ENCODE assay signal across 8 cellular contexts in genomic region chr15:71296032-71296686, GRCh38.
DNase-seq lines count a peak whose midpoint lies in the region; ATAC-seq, FAIRE-seq and TF ChIP-seq lines count a peak whose summit lies in the region.
"Had no signal": no experiment of that assay in that cellular context is flagged by ENCODE, and none has a peak within 500 bp of the region (broad histone marks: within the 10 kb centered on the region; RNA-seq: fewer than 3 reads in every experiment).

No MANE protein-coding gene starts in this region.

- peak overlapping the region; percentile 96 for H3K4ac ChIP-seq in IMR-90 (ENCODE audit: low read depth, low read length)

- ATAC-seq in IMR-90 (ENCODE audit: low read depth) = peak; percentile 8; the same call in 1 of the 2 replicates
- no peak for ATAC-seq in left cardiac atrium

- no peak for TF ChIP-seq CTCF in IMR-90 (conservative IDR thresholded peaks at IDR 0.05; ENCODE audit: low read depth, low read length)
- no peak for TF ChIP-seq CTCF in MCF 10A (IDR thresholded peaks at IDR 0.05; ENCODE audit: unreplicated experiment)
- no peak for TF ChIP-seq CTCF in keratinocyte (optimal IDR thresholded peaks at IDR 0.05 in 1 of 3, IDR thresholded peaks at IDR 0.05 in 1 of 3, conservative IDR thresholded peaks at IDR 0.05 in 1 of 3; ENCODE audit: extremely low read depth in 1 of 3, insufficient read depth in 2 of 3, low read length in 3 of 3)
- no peak for TF ChIP-seq CTCF in uterus (IDR thresholded peaks at IDR 0.05)

- H3K27ac Mint-ChIP-seq in MCF 10A (ENCODE audit: low read depth, unreplicated experiment) = peak overlapping the region; percentile 95

- H2BK15ac ChIP-seq in IMR-90 (ENCODE audit: low read depth, low read length) = peak overlapping the region; percentile 74

- peak overlapping the region; percentile 100 for H3K18ac ChIP-seq in IMR-90 (ENCODE audit: low read depth, low read length)

- H3K9ac ChIP-seq in IMR-90 (ENCODE audit: low read depth, low read length) (peak overlapping the region; percentile 13; the same call in 1 of the 2 replicates), keratinocyte (ENCODE audit: control insufficient read depth, extremely low read depth, insufficient read depth, low read length) (peak overlapping the region; percentile 72)

- H3K27me3 Mint-ChIP-seq in MCF 10A (ENCODE audit: insufficient read depth, unreplicated experiment) = no peaks in the 10 kb centered on the region

- peaks cover 15% of the 10 kb centered on the region for H3K9me1 ChIP-seq in IMR-90 (ENCODE audit: insufficient read depth, low read length)
- H3K9me1 ChIP-seq in keratinocyte (ENCODE audit: control insufficient read depth, extremely low read depth, insufficient read depth, low read length) = no peaks in the 10 kb centered on the region

- CTCF ChIA-PET in IMR-90 (lab: Yijun Ruan, JAX) (interaction anchor here (0.5 to 1.3 kb wide), 2 partner anchors 25 to 145 kb away, joined by 3 read pairs; no protein-coding TSS in a partner anchor), MCF 10A (lab: Yijun Ruan, JAX) (interaction anchor here (0.5 to 1.9 kb wide), 5 partner anchors 9 to 199 kb away, joined by 3 to 6 read pairs (median 5); partner anchors contain the start of gene THSD4)

- H3K4me2 ChIP-seq in IMR-90 (ENCODE audit: low read depth, low read length) (no peak overlapping the region; the same call in 1 of the 2 replicates), keratinocyte (ENCODE audit: control insufficient read depth, extremely low read depth, insufficient read depth, low read depth, low read length) (peak overlapping the region; percentile 56)

- H4K20me1 ChIP-seq in IMR-90 (ENCODE audit: insufficient read depth, low read length) = no peaks in the 10 kb centered on the region
- H4K20me1 ChIP-seq in keratinocyte (ENCODE audit: control insufficient read depth, extremely low read depth, insufficient read depth, low read length) = no peaks in the 10 kb centered on the region

- no peak for FAIRE-seq in keratinocyte (lab: Jason Lieb, UNC)

- H4K8ac ChIP-seq in IMR-90 (ENCODE audit: low read depth in 2 of 2, low read length in 2 of 2) = peak overlapping the region; percentile 60 to 91

- no peak for TF ChIP-seq RAD21 in IMR-90 (IDR thresholded peaks at IDR 0.05; ENCODE audit: low read length)

- peak overlapping the region; percentile 88 for H4K91ac ChIP-seq in IMR-90 (ENCODE audit: insufficient read depth, low read depth, low read length)

- H3K23ac ChIP-seq in IMR-90 (ENCODE audit: low read depth, low read length) = peak overlapping the region; percentile 37; the same call in 1 of the 2 replicates

- intact Hi-C loops in IMR-90 (cut with micrococcal nuclease) (no loop called here), MCF 10A (cut with micrococcal nuclease) (loop anchor here (10.0 kb wide), 1 partner anchor 449 kb away; no protein-coding TSS in a partner anchor), uterus (cut with DNase I; ENCODE audit: low total_unique reads) (no loop called here), left cardiac atrium (cut with DNase I) (no loop called here)

- BruUV-seq in IMR-90 (replicated peaks; lab: Mats Ljungman, UMichigan) = no TSS peak
- BruUV-seq in MCF 10A (replicated peaks; lab: Mats Ljungman, UMichigan) = TSS peak; percentile 73

- no peak for TF ChIP-seq POLR2A in IMR-90 (IDR thresholded peaks at IDR 0.05; ENCODE audit: low read depth, low read length)
- TF ChIP-seq POLR2A in uterus (IDR thresholded peaks at IDR 0.05) = no peak

- dilution Hi-C loops in IMR-90 (cut with HindIII; ENCODE audit: low sequenced_read_pairs, unreplicated experiment) = no loop called here
- dilution Hi-C loops in keratinocyte (cut with MboI; ENCODE audit: extremely low pct_ligation_motif_present, low sequenced_read_pairs) = no loop called here

- H3K4me1 ChIP-seq in IMR-90 (ENCODE audit: control insufficient read depth, insufficient read depth, low read length) = peaks cover 30% of the 10 kb centered on the region
- peaks cover 61% of the 10 kb centered on the region for H3K4me1 ChIP-seq in keratinocyte (ENCODE audit: control insufficient read depth, extremely low read depth, insufficient read depth, low read length)
- H3K4me1 ChIP-seq in uterus = peaks cover 0 to 9% of the 10 kb centered on the region in 2 donors

- peak overlapping the region; percentile 100 for H2BK5ac ChIP-seq in IMR-90 (ENCODE audit: low read depth, low read length, poor library complexity, severe bottlenecking)

- peak overlapping the region; percentile 84 for H2AK5ac ChIP-seq in IMR-90 (ENCODE audit: low read depth, low read length)

- POLR2A ChIA-PET in IMR-90 (lab: Charles Lee; ENCODE audit: unreplicated experiment) = interaction anchor here (0.6 kb wide), 2 partner anchors 28 to 639 kb away, joined by 3 to 5 read pairs; no protein-coding TSS in a partner anchor
- POLR2A ChIA-PET in MCF 10A (lab: Yijun Ruan, JAX) = interaction anchor here (0.6 to 5.0 kb wide), 12 partner anchors 12 to 931 kb away, joined by 3 to 41 read pairs (median 4); no protein-coding TSS in a partner anchor

- H3K27ac ChIP-seq in IMR-90 (ENCODE audit: insufficient read depth, low read length) (peak overlapping the region; percentile 86), keratinocyte (ENCODE audit: control insufficient read depth, insufficient read depth, low read length) (peak overlapping the region; percentile 100), uterus (peak overlapping the region; percentile 10 to 53)

- H2BK20ac ChIP-seq in IMR-90 (ENCODE audit: low read depth, low read length) = peak overlapping the region; percentile 84

- peak overlapping the region; percentile 41 for H3K4me3 Mint-ChIP-seq in MCF 10A (ENCODE audit: unreplicated experiment)

- peak overlapping the region; percentile 96 for H2BK120ac ChIP-seq in IMR-90 (ENCODE audit: low read depth, low read length)

- WGBS in IMR-90 (ENCODE audit: extremely low coverage in 2 of 2, insufficient read length in 1 of 2), 2 experiments = 91% methylated on average over 4 of the region's 10 CpGs; no CpG with 5 or more reads in 1 of the 2 experiments

- peak overlapping the region; percentile 10 for H2AK9ac ChIP-seq in IMR-90 (replicated peaks; ENCODE audit: low read depth, low read length, poor library complexity)

- H3K36me3 ChIP-seq in IMR-90 (ENCODE audit: control insufficient read depth, insufficient read depth, low read length) (no peaks in the 10 kb centered on the region; the same call in 1 of the 2 replicates), keratinocyte (ENCODE audit: control insufficient read depth in 2 of 2, extremely low read depth in 1 of 2, insufficient read depth in 2 of 2, low read length in 2 of 2) (peaks cover 6 to 7% of the 10 kb centered on the region in 2 experiments), uterus (no peaks in the 10 kb centered on the region)

- peak overlapping the region; percentile 61 for H3K14ac ChIP-seq in IMR-90 (replicated peaks; ENCODE audit: low read depth, low read length)

- H3K9me3 ChIP-seq in IMR-90 (ENCODE audit: control insufficient read depth, insufficient read depth, low read length) = peaks cover 2% of the 10 kb centered on the region; the same call in 1 of the 2 replicates
- H3K9me3 ChIP-seq in keratinocyte (ENCODE audit: control insufficient read depth, low read depth, low read length) = no peaks in the 10 kb centered on the region
- no peaks in the 10 kb centered on the region for H3K9me3 ChIP-seq in uterus

- H2AFZ ChIP-seq in IMR-90 (replicated peaks; ENCODE audit: low read length, poor library complexity) = peak overlapping the region; percentile 1
- no peak overlapping the region for H2AFZ ChIP-seq in keratinocyte (ENCODE audit: control insufficient read depth, low read length)

- DNase-seq in IMR-90 = peak; percentile 96
- DNase-seq in MCF 10A (ENCODE audit: unreplicated experiment) = peak; percentile 86
- peak; percentile 74 for DNase-seq in keratinocyte (ENCODE audit: low read depth, low spot score)
- DNase-seq in uterus = no peak
- DNase-seq in COR-L47 (lab: John Stamatoyannopoulos, UW) = no peak
- no peak for DNase-seq in left cardiac atrium
- DNase-seq in SHP77 treated with DMSO at 0.1 percent for 48 hours (lab: John Stamatoyannopoulos, UW) = no peak
- DNase-seq: NCI-H524 treated with DMSO at 0.1 percent for 48 hours had no signal

- peaks cover 8% of the 10 kb centered on the region for H3K9me3 Mint-ChIP-seq in MCF 10A (ENCODE audit: unreplicated experiment)

- peaks cover 50% of the 10 kb centered on the region for H3K4me1 Mint-ChIP-seq in MCF 10A (ENCODE audit: insufficient read depth, unreplicated experiment)

- H3K27me3 ChIP-seq in IMR-90 (ENCODE audit: control insufficient read depth, insufficient read depth, low read length) (no peaks in the 10 kb centered on the region), keratinocyte (ENCODE audit: control insufficient read depth, extremely low read depth, insufficient read depth, low read length) (no peaks in the 10 kb centered on the region), uterus (no peaks in the 10 kb centered on the region)

- peaks cover 19% of the 10 kb centered on the region for H3K79me2 ChIP-seq in keratinocyte (ENCODE audit: control insufficient read depth, insufficient read depth, low read length)

- peaks cover 19 to 50% of the 10 kb centered on the region in 2 experiments for H3K79me1 ChIP-seq in IMR-90 (ENCODE audit: low read depth in 1 of 2, low read length in 2 of 2)

- peak overlapping the region; percentile 64 for H3K56ac ChIP-seq in IMR-90 (ENCODE audit: extremely low read depth, insufficient read depth, low read length)

- H3K36me3 Mint-ChIP-seq in MCF 10A (ENCODE audit: insufficient read depth, unreplicated experiment) = peaks cover 7% of the 10 kb centered on the region

- H3K4me3 ChIP-seq in IMR-90 (ENCODE audit: insufficient read depth, low read depth, low read length) = no peak overlapping the region
- peak overlapping the region in 2 of 3 experiments; percentile 1 to 7 for H3K4me3 ChIP-seq in keratinocyte (ENCODE audit: control insufficient read depth in 2 of 3, extremely low read depth in 1 of 3, insufficient read depth in 2 of 3, low read depth in 1 of 3, low read length in 3 of 3)
- H3K4me3 ChIP-seq in uterus = no peak overlapping the region

- in situ Hi-C loops in IMR-90 (cut with MboI; ENCODE audit: low sequenced_read_pairs) = no loop called here

- H4K5ac ChIP-seq in IMR-90 (ENCODE audit: low read depth, low read length) = peak overlapping the region; percentile 99

TF ChIP-seq in IMR-90, 13 proteins besides CTCF, POLR2A, EP300 and RAD21:
- no peak for TF ChIP-seq SMC3 (IDR thresholded peaks at IDR 0.05; ENCODE audit: low read depth, low read length)
- 0 out of 2 replicates have a peak, but pooled peaks have one; percentile 59 for TF ChIP-seq CHD1 (IDR thresholded peaks at IDR 0.05; ENCODE audit: low read depth, low read length)
- TF ChIP-seq FOS (IDR thresholded peaks at IDR 0.05; ENCODE audit: low read depth, low read length) = peak; percentile 78

Comparison
In these comparisons a context has a peak if more than half of its experiments do, and no peak if none do; other contexts are left out.
1. DNase-seq: peak in IMR-90 (single experiment), MCF 10A (single experiment) and keratinocyte (single experiment); none in uterus (0 of 2), COR-L47 (single experiment), left cardiac atrium (single experiment) and SHP77 treated with DMSO at 0.1 percent for 48 hours (single experiment).
2. H3K27ac ChIP-seq: peak in every context shown above with its lines; median percentile 100 in keratinocyte; 86 in IMR-90; 32 in uterus.
3. H3K4me3 ChIP-seq: peak in keratinocyte (2 of 3); none in IMR-90 (single experiment) and uterus (0 of 2).